2 cellular contexts compared by ENCODE assay signal in genomic region chr2:122710049-122710448, GRCh38.
TF ChIP-seq lines count a peak whose summit lies in the region.

No MANE protein-coding gene starts in this region.

TF ChIP-seq in GM23338, 12 proteins besides CTCF, POLR2A, EP300 and RAD21 (continued from another document):
- TF ChIP-seq ZNF462 (CRISPR knock-in tag; IDR thresholded peaks at IDR 0.05) (no peak), JUNB (IDR thresholded peaks at IDR 0.05; ENCODE audit: unreplicated experiment) (no peak)
- TF ChIP-seq, protein P1, sequence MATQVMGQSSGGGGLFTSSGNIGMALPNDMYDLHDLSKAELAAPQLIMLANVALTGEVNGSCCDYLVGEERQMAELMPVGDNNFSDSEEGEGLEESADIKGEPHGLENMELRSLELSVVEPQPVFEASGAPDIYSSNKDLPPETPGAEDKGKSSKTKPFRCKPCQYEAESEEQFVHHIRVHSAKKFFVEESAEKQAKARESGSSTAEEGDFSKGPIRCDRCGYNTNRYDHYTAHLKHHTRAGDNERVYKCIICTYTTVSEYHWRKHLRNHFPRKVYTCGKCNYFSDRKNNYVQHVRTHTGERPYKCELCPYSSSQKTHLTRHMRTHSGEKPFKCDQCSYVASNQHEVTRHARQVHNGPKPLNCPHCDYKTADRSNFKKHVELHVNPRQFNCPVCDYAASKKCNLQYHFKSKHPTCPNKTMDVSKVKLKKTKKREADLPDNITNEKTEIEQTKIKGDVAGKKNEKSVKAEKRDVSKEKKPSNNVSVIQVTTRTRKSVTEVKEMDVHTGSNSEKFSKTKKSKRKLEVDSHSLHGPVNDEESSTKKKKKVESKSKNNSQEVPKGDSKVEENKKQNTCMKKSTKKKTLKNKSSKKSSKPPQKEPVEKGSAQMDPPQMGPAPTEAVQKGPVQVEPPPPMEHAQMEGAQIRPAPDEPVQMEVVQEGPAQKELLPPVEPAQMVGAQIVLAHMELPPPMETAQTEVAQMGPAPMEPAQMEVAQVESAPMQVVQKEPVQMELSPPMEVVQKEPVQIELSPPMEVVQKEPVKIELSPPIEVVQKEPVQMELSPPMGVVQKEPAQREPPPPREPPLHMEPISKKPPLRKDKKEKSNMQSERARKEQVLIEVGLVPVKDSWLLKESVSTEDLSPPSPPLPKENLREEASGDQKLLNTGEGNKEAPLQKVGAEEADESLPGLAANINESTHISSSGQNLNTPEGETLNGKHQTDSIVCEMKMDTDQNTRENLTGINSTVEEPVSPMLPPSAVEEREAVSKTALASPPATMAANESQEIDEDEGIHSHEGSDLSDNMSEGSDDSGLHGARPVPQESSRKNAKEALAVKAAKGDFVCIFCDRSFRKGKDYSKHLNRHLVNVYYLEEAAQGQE (IDR thresholded peaks at IDR 0.05; ENCODE audit: unreplicated experiment) = no peak

TF ChIP-seq in liver, 16 proteins besides CTCF, POLR2A, EP300 and RAD21 (continued from another document):
- TF ChIP-seq MAX (IDR thresholded peaks at IDR 0.05) = peak; percentile 32
